12 cellular contexts compared by ENCODE assay signal in genomic region chr4:161936625-161937133, GRCh38.
DNase-seq lines count a peak whose midpoint lies in the region; ATAC-seq, FAIRE-seq and TF ChIP-seq lines count a peak whose summit lies in the region.
"Had no signal": no experiment of that assay in that cellular context is flagged by ENCODE, and none has a peak within 500 bp of the region (broad histone marks: within the 10 kb centered on the region; RNA-seq: fewer than 3 reads in every experiment).

No MANE protein-coding gene starts in this region.

- peak; percentile 66 for DNase-seq in Caki2 (ENCODE audit: low read depth)
- DNase-seq in LoVo (ENCODE audit: low spot score), result peak; percentile 49
- peak; percentile 96 for DNase-seq in astrocyte of the spinal cord (ENCODE audit: low read depth, low spot score)
- peak; percentile 97 for DNase-seq in iris pigment epithelial cell (ENCODE audit: low read depth)
- DNase-seq in activated gamma-delta T cell treated with Interleukin-2 at 50 U/mL for 16 hours, result no peak
- DNase-seq in NCI-H1694 treated with DMSO at 0.1 percent for 48 hours (lab: John Stamatoyannopoulos, UW), result no peak
- no peak for DNase-seq in pancreas
- DNase-seq: activated CD8-positive, alpha-beta memory T cell treated with anti-CD3 and anti-CD28 coated beads for 24 hours; effector memory CD4-positive, alpha-beta T cell; NCI-H2029 had no signal

- WGBS in pancreas, 2 donors, result 81 to 86% methylated on average over 1 of the region's 1 CpG

- H3K9me3 ChIP-seq in pancreas, result no peaks in the 10 kb centered on the region
- H3K9me3 ChIP-seq: BLaER1 treated with 17β-estradiol and CSF1 and Interleukin-3, amounts not matched to agents 10 nM and 100 nM had no signal

- no peaks in the 10 kb centered on the region for H3K36me3 ChIP-seq in pancreas
- H3K36me3 ChIP-seq: BLaER1 treated with 17β-estradiol and CSF1 and Interleukin-3, amounts not matched to agents 10 nM and 100 nM had no signal

- no peak overlapping the region for H3K27ac ChIP-seq in pancreas
- H3K27ac ChIP-seq: BLaER1 treated with 17β-estradiol and CSF1 and Interleukin-3, amounts not matched to agents 10 nM and 100 nM had no signal

- intact Hi-C loops in pancreas (cut with DNase I), result no loop called here

- H3K4me3 ChIP-seq in astrocyte of the spinal cord (ENCODE audit: low read depth, low read length) (no peak overlapping the region), pancreas (no peak overlapping the region)
- H3K4me3 ChIP-seq: BLaER1 treated with 17β-estradiol and CSF1 and Interleukin-3, amounts not matched to agents 10 nM and 100 nM had no signal

- no peaks in the 10 kb centered on the region for H3K4me1 ChIP-seq in pancreas
- H3K4me1 ChIP-seq: BLaER1 treated with 17β-estradiol and CSF1 and Interleukin-3, amounts not matched to agents 10 nM and 100 nM had no signal

- H3K27me3 ChIP-seq in pancreas, result no peaks in the 10 kb centered on the region
- H3K27me3 ChIP-seq: BLaER1 treated with 17β-estradiol and CSF1 and Interleukin-3, amounts not matched to agents 10 nM and 100 nM had no signal

- no peak for TF ChIP-seq CTCF in astrocyte of the spinal cord (IDR thresholded peaks at IDR 0.05; ENCODE audit: low read depth, low read length)
- TF ChIP-seq CTCF in pancreas (IDR thresholded peaks at IDR 0.05), result no peak

- FAIRE-seq in pancreas (lab: Jason Lieb, UNC), result no peak

- no peak for ATAC-seq in GM21447 (IDR thresholded peaks at IDR 0.05; ENCODE audit: unreplicated experiment)
- no peak for ATAC-seq in pancreas

- in situ Hi-C loops in Caki2 (cut with HindIII; ENCODE audit: low pct_unique_long_range_greater_than_20kb, low sequenced_read_pairs) (no loop called here), astrocyte of the spinal cord (cut with HindIII; ENCODE audit: low sequenced_read_pairs) (no loop called here)

Comparison
In these comparisons a context has a peak if more than half of its experiments do, and no peak if none do; other contexts are left out.
1. DNase-seq: peak in Caki2 (single experiment), LoVo (single experiment), astrocyte of the spinal cord (single experiment) and iris pigment epithelial cell (single experiment); none in activated gamma-delta T cell treated with Interleukin-2 at 50 U/mL for 16 hours (single experiment), NCI-H1694 treated with DMSO at 0.1 percent for 48 hours (single experiment) and pancreas (0 of 6).